In the genomic region with DNA sequence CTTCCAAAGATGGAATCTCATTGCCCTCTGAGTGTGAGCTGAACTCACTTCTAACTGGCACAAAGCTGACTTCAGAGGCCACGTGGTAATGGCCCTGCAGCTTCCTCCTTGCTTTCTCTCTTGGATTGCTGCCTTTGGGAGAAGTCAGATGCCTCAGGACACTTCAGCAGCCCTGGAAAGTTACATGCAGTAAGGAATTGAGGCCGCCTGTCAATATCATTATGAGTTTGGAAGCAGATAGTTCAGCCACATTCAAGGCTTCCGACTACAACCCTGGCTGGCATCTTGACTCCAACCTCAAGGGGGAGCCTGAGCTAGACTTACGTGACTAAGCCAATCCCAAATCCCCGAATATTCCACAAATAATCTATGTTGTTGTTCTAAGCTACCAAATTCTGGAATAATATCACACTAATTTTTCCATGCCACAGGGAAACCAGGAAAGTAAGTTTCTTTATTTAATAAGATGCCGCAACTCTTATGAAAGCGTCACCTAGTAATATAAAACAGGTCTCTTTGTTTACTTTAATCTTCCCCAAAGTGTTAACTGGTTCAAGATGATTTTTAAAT, we compare ENCODE assay signal across 8 cellular contexts. TPM values are rescaled to one million over a fixed set of nuclear protein-coding genes. Genes with fewer than 3 reads are reported as not detected.
DNase-seq lines count a peak whose midpoint lies in the region; ATAC-seq and TF ChIP-seq lines count a peak whose summit lies in the region.

No MANE protein-coding gene starts in this region.

- H3K4me1 ChIP-seq in adrenal gland (replicated peaks in 1 of 2) (peaks cover 16 to 18% of the 10 kb centered on the region in 2 donors), left ventricle myocardium inferior (peaks cover 11% of the 10 kb centered on the region), sigmoid colon (peaks cover 0 to 39% (median 25%) of the 10 kb centered on the region in 4 donors)

- 34 to 46% (median 38%) methylated on average over 5 to 7 of the region's 7 CpGs for WGBS in adrenal gland, 4 donors
- 31 to 52% methylated on average over 7 of the region's 7 CpGs for WGBS in sigmoid colon, 2 donors

- H3K36me3 ChIP-seq in adrenal gland (replicated peaks in 1 of 2) (peaks cover 0 to 17% of the 10 kb centered on the region in 2 donors), left ventricle myocardium inferior (peaks cover 69% of the 10 kb centered on the region), sigmoid colon (peaks cover 0 to 37% (median 2%) of the 10 kb centered on the region in 4 donors)

- H3K27ac ChIP-seq in adrenal gland = peak overlapping the region in 3 of 5 donors; percentile 41 to 65 (median 43)
- H3K27ac ChIP-seq in left ventricle myocardium inferior (replicated peaks) = peak overlapping the region; percentile 38
- peak overlapping the region; percentile 71 to 83 (median 74) for H3K27ac ChIP-seq in sigmoid colon

- peak in 1 of 4 donors; percentile 63 for TF ChIP-seq EP300 in sigmoid colon (IDR thresholded peaks at IDR 0.05)

- TF ChIP-seq CTCF in adrenal gland (IDR thresholded peaks at IDR 0.05) (peak; percentile 56 to 74 (median 70)), left ventricle myocardium inferior (IDR thresholded peaks at IDR 0.05; ENCODE audit: borderline replicate concordance) (peak; percentile 82), sigmoid colon (IDR thresholded peaks at IDR 0.05) (peak; percentile 59 to 69 (median 64))

- peak; percentile 77 for DNase-seq in DMS 273 (lab: John Stamatoyannopoulos, UW; ENCODE audit: unreplicated experiment)
- DNase-seq in DMS 273 treated with DMSO at 0.1 percent for 48 hours (lab: John Stamatoyannopoulos, UW) = no peak
- peak; percentile 36 to 44 for DNase-seq in Kasumi-1 (lab: John Stamatoyannopoulos, UW)
- peak; percentile 54 to 86 (median 68) for DNase-seq in adrenal gland
- peak; percentile 36 for DNase-seq in left ventricle myocardium inferior
- DNase-seq in sigmoid colon = peak; percentile 83

- no peak for ATAC-seq in GM19023 (IDR thresholded peaks at IDR 0.05; ENCODE audit: unreplicated experiment)
- no peak for ATAC-seq in GM18498 (IDR thresholded peaks at IDR 0.05; ENCODE audit: unreplicated experiment)

- H3K27me3 ChIP-seq in adrenal gland (no peaks in the 10 kb centered on the region), left ventricle myocardium inferior (ENCODE audit: low read depth) (no peaks in the 10 kb centered on the region), sigmoid colon (no peaks in the 10 kb centered on the region)

- H3K9me3 ChIP-seq in adrenal gland (replicated peaks in 1 of 3) (no peaks in the 10 kb centered on the region), left ventricle myocardium inferior (replicated peaks) (no peaks in the 10 kb centered on the region), sigmoid colon (no peaks in the 10 kb centered on the region)

- intact Hi-C loops in adrenal gland (cut with DNase I) = loop anchor here in 1 of 2 donors (5.0 kb wide), 1 partner anchor 252 kb away; no protein-coding TSS in a partner anchor
- intact Hi-C loops in left ventricle myocardium inferior (cut with micrococcal nuclease) = loop anchor here (5.0 kb wide), 1 partner anchor 252 kb away; no protein-coding TSS in a partner anchor
- intact Hi-C loops in sigmoid colon (cut with DNase I) = loop anchor here (2.0 kb wide), 1 partner anchor 254 kb away; no protein-coding TSS in a partner anchor

- H3K4me3 ChIP-seq in adrenal gland = no peak overlapping the region
- H3K4me3 ChIP-seq in left ventricle myocardium inferior = no peak overlapping the region
- H3K4me3 ChIP-seq in sigmoid colon = no peak overlapping the region

- TF ChIP-seq POLR2A in adrenal gland (IDR thresholded peaks at IDR 0.05) (no peak), sigmoid colon (IDR thresholded peaks at IDR 0.05) (no peak)

RNA-seq across cellular contexts. Expression of gene CEP20, which starts 13.6 kb away (rescaled TPM):
- total RNA-seq in adrenal gland = 10 to 100 TPM; 27.2 to 46.0 (median 33.5) TPM
- polyA plus RNA-seq in adrenal gland = 10 to 100 TPM; 15.2 to 63.8 (median 17.3) TPM
- 30.7 TPM for total RNA-seq in left ventricle myocardium inferior
- total RNA-seq in sigmoid colon = 10 to 100 TPM; 29.5 to 44.2 (median 34.7) TPM
- polyA plus RNA-seq in sigmoid colon = 10 to 100 TPM; 23.9 to 34.9 (median 30.6) TPM

RNA-seq across cellular contexts. Expression of gene MYH11, which starts 18.0 kb away (rescaled TPM):
- 10 to 100 TPM in 6 of 8 donors, 1 to 10 TPM in 2; 5.5 to 33.3 (median 16.3) TPM for total RNA-seq in adrenal gland
- polyA plus RNA-seq in adrenal gland = 10 to 100 TPM; 31.9 to 45.1 (median 41.7) TPM
- total RNA-seq in left ventricle myocardium inferior = 15.6 TPM
- total RNA-seq in sigmoid colon = over 10,000 TPM in 1 of 4 donors, 1,000 to 10,000 TPM in 3; 4,282 to 11,818 (median 7,071) TPM
- 100 to 1,000 TPM in 1 of 3 donors, 10 to 100 TPM in 1, 1 to 10 TPM in 1; 5.1 to 262 (median 31.8) TPM for polyA plus RNA-seq in sigmoid colon

Comparison
In these comparisons a context has a peak if more than half of its experiments do, and no peak if none do; other contexts are left out.
1. RNA of gene MYH11, which starts 18.0 kb away (total RNA-seq): 4,282 to 11,818 TPM in sigmoid colon; 5.5 to 33.3 TPM in adrenal gland and 15.6 TPM in left ventricle myocardium inferior (single experiment); every median in the first group is over 100 times any median in the second.
2. Peak in every context shown above with its lines, with median percentiles within 50 percentile points of each other: H3K27ac ChIP-seq and CTCF ChIP-seq.